ENCODE assay signal across 8 cellular contexts in the genomic region with DNA sequence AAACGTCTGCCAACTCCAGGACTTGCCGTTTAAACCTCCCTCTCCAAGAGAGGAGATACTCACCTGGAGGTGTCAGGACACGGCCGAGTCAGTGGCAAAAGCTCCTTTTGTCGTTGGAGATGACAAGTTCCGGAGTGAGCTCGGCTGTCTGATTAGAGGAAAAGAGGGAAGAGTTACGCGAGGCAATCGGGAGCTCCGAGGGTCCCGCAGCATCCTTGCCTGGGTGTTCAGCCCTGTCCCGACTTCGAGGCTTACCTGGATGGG. TPM values are rescaled to one million over a fixed set of nuclear protein-coding genes. Genes with fewer than 3 reads are reported as not detected.
DNase-seq lines count a peak whose midpoint lies in the region; ATAC-seq and TF ChIP-seq lines count a peak whose summit lies in the region.

No MANE protein-coding gene starts in this region.

- WGBS in esophagus squamous epithelium, 2 donors, result 0 to 4% methylated on average over 10 to 12 of the region's 14 CpGs

- H3K4me1 ChIP-seq in SJSA1 (replicated peaks) (peaks cover 76% of the 10 kb centered on the region), esophagus squamous epithelium (peaks cover 32 to 92% (median 70%) of the 10 kb centered on the region in 3 donors)

- no peak for TF ChIP-seq POLR2A in esophagus squamous epithelium (IDR thresholded peaks at IDR 0.05)

- DNase-seq in SJSA1 (ENCODE audit: low read depth in 1 of 2, low spot score in 2 of 2), result no peak
- no peak for DNase-seq in esophagus squamous epithelium (lab: John Stamatoyannopoulos, UW)
- DNase-seq in retinal pigment epithelial cell (ENCODE audit: low read depth), result no peak
- no peak for DNase-seq in left lobe of liver (ENCODE audit: low spot score)
- DNase-seq in GF-D8 (lab: John Stamatoyannopoulos, UW), result no peak
- DNase-seq in mucosa of gallbladder (ENCODE audit: low spot score), result no peak

- H3K9me3 ChIP-seq in SJSA1 (replicated peaks), result no peaks in the 10 kb centered on the region
- H3K9me3 ChIP-seq in esophagus squamous epithelium, result no peaks in the 10 kb centered on the region

- TF ChIP-seq CTCF in GM12875 (IDR thresholded peaks at IDR 0.05; ENCODE audit: borderline replicate concordance, insufficient read depth, low read depth, low read length) (no peak), esophagus squamous epithelium (IDR thresholded peaks at IDR 0.05) (no peak), retinal pigment epithelial cell (conservative IDR thresholded peaks at IDR 0.05; ENCODE audit: low read depth, low read length) (no peak)

- ATAC-seq in left lobe of liver, result no peak
- no peak for ATAC-seq in GM21786 (IDR thresholded peaks at IDR 0.05; ENCODE audit: unreplicated experiment)

- peak overlapping the region; percentile 82 for H3K4me3 ChIP-seq in GM12875 (ENCODE audit: low read depth, low read length)
- H3K4me3 ChIP-seq in SJSA1, result peak overlapping the region; percentile 68
- peak overlapping the region; percentile 63 to 82 (median 74) for H3K4me3 ChIP-seq in esophagus squamous epithelium
- H3K4me3 ChIP-seq in retinal pigment epithelial cell (ENCODE audit: low read length), result peak overlapping the region; percentile 99

- peaks cover 30% of the 10 kb centered on the region for H3K36me3 ChIP-seq in SJSA1
- no peaks in the 10 kb centered on the region for H3K36me3 ChIP-seq in esophagus squamous epithelium

- intact Hi-C loops in esophagus squamous epithelium (cut with DNase I), result no loop called here

- peak overlapping the region; percentile 97 for H3K27ac ChIP-seq in SJSA1
- H3K27ac ChIP-seq in esophagus squamous epithelium, result peak overlapping the region; percentile 88 to 93 (median 92)

- no peaks in the 10 kb centered on the region for H3K27me3 ChIP-seq in SJSA1 (replicated peaks)
- no peaks in the 10 kb centered on the region for H3K27me3 ChIP-seq in esophagus squamous epithelium

RNA-seq across cellular contexts. Expression of a gene that starts 0.5 kb away (rescaled TPM):
- total RNA-seq in SJSA1 (2014; rRNA removed; shearing (Covaris generic)), result 400 and 615 TPM in 2 replicates
- 10 to 100 TPM; 12.6 to 62.9 (median 37.5) TPM for total RNA-seq in esophagus squamous epithelium
- total RNA-seq in left lobe of liver, result 19.7 TPM
- total RNA-seq in mucosa of gallbladder, result 48.9 TPM

RNA-seq across cellular contexts. Expression of a gene that starts 27.8 kb away (rescaled TPM):
- total RNA-seq in SJSA1 (2014; rRNA removed; shearing (Covaris generic)), result 7.3 and 12.3 TPM in 2 replicates
- total RNA-seq in esophagus squamous epithelium (10 to 100 TPM; 10.1 to 16.9 (median 11.8) TPM), left lobe of liver (0.15 TPM), mucosa of gallbladder (0.46 TPM)
